Comparison of ENCODE assay signal across 21 cellular contexts in genomic region chr13:73025212-73026012, GRCh38. TPM values are rescaled to one million over a fixed set of nuclear protein-coding genes. Genes with fewer than 3 reads are reported as not detected.
DNase-seq lines count a peak whose midpoint lies in the region; ATAC-seq, FAIRE-seq and TF ChIP-seq lines count a peak whose summit lies in the region.
"Had no signal": no experiment of that assay in that cellular context is flagged by ENCODE, and none has a peak within 500 bp of the region (broad histone marks: within the 10 kb centered on the region; RNA-seq: fewer than 3 reads in every experiment).

No MANE protein-coding gene starts in this region.

- H3K27me3 ChIP-seq in astrocyte (ENCODE audit: insufficient read depth, low read length), result no peaks in the 10 kb centered on the region
- H3K27me3 ChIP-seq in kidney epithelial cell (ENCODE audit: control insufficient read depth, insufficient read depth, low read length), result no peaks in the 10 kb centered on the region
- H3K27me3 ChIP-seq: BLaER1 treated with 17β-estradiol and CSF1 and Interleukin-3, amounts not matched to agents 10 nM and 100 nM; gastroesophageal sphincter; right lobe of liver had no signal

- H3K9ac ChIP-seq in astrocyte (ENCODE audit: low read length), result no peak overlapping the region
- H3K9ac ChIP-seq: BLaER1 treated with 17β-estradiol and CSF1 and Interleukin-3, amounts not matched to agents 10 nM and 100 nM had no signal

- no peaks in the 10 kb centered on the region for H3K4me1 Mint-ChIP-seq in astrocyte (ENCODE audit: low read depth, unreplicated experiment)
- H3K4me1 Mint-ChIP-seq: naive thymus-derived CD8-positive, alpha-beta T cell had no signal

- no peak overlapping the region for H2AFZ ChIP-seq in astrocyte (ENCODE audit: low read depth, low read length)

- no peaks in the 10 kb centered on the region for H3K9me3 ChIP-seq in astrocyte (ENCODE audit: insufficient read depth, low read depth, low read length)
- H3K9me3 ChIP-seq: BLaER1 treated with 17β-estradiol and CSF1 and Interleukin-3, amounts not matched to agents 10 nM and 100 nM; gastroesophageal sphincter; right lobe of liver had no signal

- H3K4me3 ChIP-seq in astrocyte (ENCODE audit: insufficient read depth, low read depth, low read length), result no peak overlapping the region
- H3K4me3 ChIP-seq in kidney epithelial cell (ENCODE audit: low read depth, low read length), result no peak overlapping the region
- H3K4me3 ChIP-seq: BLaER1 treated with 17β-estradiol and CSF1 and Interleukin-3, amounts not matched to agents 10 nM and 100 nM; gastroesophageal sphincter; right lobe of liver had no signal

- no peaks in the 10 kb centered on the region for H3K27me3 Mint-ChIP-seq in astrocyte (ENCODE audit: low read depth, unreplicated experiment)
- H3K27me3 Mint-ChIP-seq: activated CD4-positive, alpha-beta memory T cell treated with anti-CD3 and anti-CD28 coated beads, Interleukin-2, amount 10 ng/mL, durations not matched to agents 7 days and 5 days; naive thymus-derived CD8-positive, alpha-beta T cell had no signal

- no peak overlapping the region for H3K4me3 Mint-ChIP-seq in astrocyte (ENCODE audit: unreplicated experiment)
- H3K4me3 Mint-ChIP-seq: activated CD4-positive, alpha-beta memory T cell treated with anti-CD3 and anti-CD28 coated beads, Interleukin-2, amount 10 ng/mL, durations not matched to agents 7 days and 5 days; activated naive CD4-positive, alpha-beta T cell treated with anti-CD3 and anti-CD28 coated beads, Interleukin-2, amount 10 ng/mL, durations not matched to agents 7 days and 5 days; naive thymus-derived CD8-positive, alpha-beta T cell; T-helper 1 cell treated with Interleukin-12 subunit alpha and Interleukin-12 subunit beta and Interleukin-4 antibody, amounts not matched to agents 30 μg/mL and 1 μg/mL, for 36 hours had no signal

- peak; percentile 54 for ATAC-seq in GM21390 (IDR thresholded peaks at IDR 0.05; ENCODE audit: unreplicated experiment)
- ATAC-seq: gastroesophageal sphincter; naive thymus-derived CD8-positive, alpha-beta T cell; right lobe of liver had no signal

- peak; percentile 37 for FAIRE-seq in astrocyte (lab: Jason Lieb, UNC)
- FAIRE-seq: RCC 7860 had no signal

- H4K20me1 ChIP-seq in astrocyte (ENCODE audit: insufficient read depth, low read length), result no peaks in the 10 kb centered on the region
- H4K20me1 ChIP-seq: BLaER1 treated with 17β-estradiol and CSF1 and Interleukin-3, amounts not matched to agents 10 nM and 100 nM had no signal

- H3K36me3 Mint-ChIP-seq in astrocyte (ENCODE audit: low read depth, unreplicated experiment), result peaks cover 4% of the 10 kb centered on the region

- no peaks in the 10 kb centered on the region for H3K79me2 ChIP-seq in astrocyte (ENCODE audit: insufficient read depth, low read length)

- H3K27ac Mint-ChIP-seq in astrocyte (ENCODE audit: unreplicated experiment), result no peak overlapping the region
- H3K27ac Mint-ChIP-seq: activated CD4-positive, alpha-beta memory T cell treated with anti-CD3 and anti-CD28 coated beads, Interleukin-2, amount 10 ng/mL, durations not matched to agents 7 days and 5 days; activated naive CD4-positive, alpha-beta T cell treated with anti-CD3 and anti-CD28 coated beads, Interleukin-2, amount 10 ng/mL, durations not matched to agents 7 days and 5 days; T-helper 1 cell treated with Interleukin-12 subunit alpha and Interleukin-12 subunit beta and Interleukin-4 antibody, amounts not matched to agents 30 μg/mL and 1 μg/mL, for 36 hours had no signal

- H3K27ac ChIP-seq in astrocyte (ENCODE audit: low read depth, low read length), result no peak overlapping the region
- H3K27ac ChIP-seq: BLaER1 treated with 17β-estradiol and CSF1 and Interleukin-3, amounts not matched to agents 10 nM and 100 nM; gastroesophageal sphincter; right lobe of liver had no signal

- H3K9me3 Mint-ChIP-seq in astrocyte (ENCODE audit: unreplicated experiment), result no peaks in the 10 kb centered on the region
- H3K9me3 Mint-ChIP-seq: activated CD4-positive, alpha-beta memory T cell treated with anti-CD3 and anti-CD28 coated beads, Interleukin-2, amount 10 ng/mL, durations not matched to agents 7 days and 5 days; activated naive CD4-positive, alpha-beta T cell treated with anti-CD3 and anti-CD28 coated beads, Interleukin-2, amount 10 ng/mL, durations not matched to agents 7 days and 5 days; naive thymus-derived CD8-positive, alpha-beta T cell; T-helper 1 cell treated with Interleukin-12 subunit alpha and Interleukin-12 subunit beta and Interleukin-4 antibody, amounts not matched to agents 30 μg/mL and 1 μg/mL, for 36 hours had no signal

- TF ChIP-seq CTCF in astrocyte (IDR thresholded peaks at IDR 0.05; ENCODE audit: insufficient read depth, low read depth, low read length) (no peak), kidney epithelial cell (IDR thresholded peaks at IDR 0.05; ENCODE audit: insufficient read depth, low read length, poor library complexity, severe bottlenecking) (no peak)

- H3K4me1 ChIP-seq in astrocyte (ENCODE audit: insufficient read depth, low read length), result peaks cover 3% of the 10 kb centered on the region
- H3K4me1 ChIP-seq: BLaER1 treated with 17β-estradiol and CSF1 and Interleukin-3, amounts not matched to agents 10 nM and 100 nM; gastroesophageal sphincter; right lobe of liver had no signal

- H3K36me3 ChIP-seq in astrocyte (ENCODE audit: insufficient read depth, low read length) (no peaks in the 10 kb centered on the region), kidney epithelial cell (ENCODE audit: control insufficient read depth, insufficient read depth, low read length) (no peaks in the 10 kb centered on the region)
- H3K36me3 ChIP-seq: right lobe of liver had no signal

- DNase-seq in ELR (ENCODE audit: low read depth) (peak; percentile 43), astrocyte (ENCODE audit: low read depth) (peak; percentile 38), kidney epithelial cell (ENCODE audit: low read depth) (peak; percentile 41), germinal center (ENCODE audit: low spot score) (no peak), NCI-H2171 treated with DMSO at 0.1 percent for 48 hours (lab: John Stamatoyannopoulos, UW) (no peak), iPS-NIHi11 (ENCODE audit: low spot score) (no peak)
- DNase-seq in activated CD8-positive, alpha-beta memory T cell treated with anti-CD3 and anti-CD28 coated beads for 24 hours, result no peak
- DNase-seq: activated CD4-positive, alpha-beta memory T cell treated with anti-CD3 and anti-CD28 coated beads, Interleukin-2, amount 10 ng/mL, durations not matched to agents 7 days and 5 days; activated naive CD4-positive, alpha-beta T cell treated with anti-CD3 and anti-CD28 coated beads, Interleukin-2, amount 10 ng/mL, durations not matched to agents 7 days and 5 days; GOT3; naive thymus-derived CD8-positive, alpha-beta T cell; NCI-H1105 treated with DMSO at 0.1 percent for 48 hours; NCI-H510A treated with DMSO at 0.1 percent for 48 hours; right lobe of liver; substantia nigra had no signal

- no peak overlapping the region for H3K4me2 ChIP-seq in astrocyte (ENCODE audit: low read length)
- H3K4me2 ChIP-seq: BLaER1 treated with 17β-estradiol and CSF1 and Interleukin-3, amounts not matched to agents 10 nM and 100 nM had no signal

RNA-seq across cellular contexts. Expression of gene KLF5, which starts 33.4 kb away (rescaled TPM):
- 13.8 and 21.4 TPM in 2 replicates for total RNA-seq in astrocyte
- total RNA-seq in kidney epithelial cell, result 23.0 and 26.4 TPM in 2 replicates
- total RNA-seq: G401 had no signal

Comparison
In these comparisons a context has a peak if more than half of its experiments do, and no peak if none do; other contexts are left out.
1. DNase-seq: peak in ELR (single experiment), astrocyte (single experiment) and kidney epithelial cell (single experiment); none in germinal center (single experiment), NCI-H2171 treated with DMSO at 0.1 percent for 48 hours (single experiment), activated CD8-positive, alpha-beta memory T cell treated with anti-CD3 and anti-CD28 coated beads for 24 hours (single experiment) and iPS-NIHi11 (single experiment).